1 cellular context compared by ENCODE assay signal in the genomic region with DNA sequence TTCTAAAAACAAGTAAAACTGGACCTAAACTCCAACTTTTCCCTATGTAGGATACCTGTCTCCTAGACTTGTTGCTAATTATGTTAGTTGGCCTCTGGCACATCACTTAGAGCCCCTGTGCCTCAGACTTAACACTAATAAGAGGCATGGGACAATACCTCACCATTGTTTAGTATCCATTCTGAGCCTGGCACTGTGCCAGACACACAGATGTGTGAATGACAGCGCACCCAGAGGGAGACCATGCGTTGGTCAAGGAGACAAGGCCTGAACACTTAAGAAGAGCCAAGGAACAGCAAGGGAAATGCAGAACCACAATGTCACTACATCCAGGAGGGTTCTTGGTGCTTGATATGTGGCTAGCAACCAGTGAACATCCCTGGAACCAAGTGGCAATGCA.
TF ChIP-seq lines count a peak whose summit lies in the region.

No MANE protein-coding gene starts in this region.

TF ChIP-seq in IMR-90, 13 proteins besides CTCF, POLR2A, EP300 and RAD21:
- TF ChIP-seq NFE2L2 (IDR thresholded peaks at IDR 0.05; ENCODE audit: low read depth, low read length) (no peak), MXI1 (IDR thresholded peaks at IDR 0.05; ENCODE audit: borderline replicate concordance, low read depth, low read length) (no peak), CHD1 (IDR thresholded peaks at IDR 0.05; ENCODE audit: low read depth, low read length) (no peak), BHLHE40 (IDR thresholded peaks at IDR 0.05; ENCODE audit: low read depth, low read length) (no peak), CEBPB (IDR thresholded peaks at IDR 0.05; ENCODE audit: low read depth, low read length) (no peak), MAFK (IDR thresholded peaks at IDR 0.05; ENCODE audit: low read depth, low read length) (no peak)
- TF ChIP-seq, protein P1, sequence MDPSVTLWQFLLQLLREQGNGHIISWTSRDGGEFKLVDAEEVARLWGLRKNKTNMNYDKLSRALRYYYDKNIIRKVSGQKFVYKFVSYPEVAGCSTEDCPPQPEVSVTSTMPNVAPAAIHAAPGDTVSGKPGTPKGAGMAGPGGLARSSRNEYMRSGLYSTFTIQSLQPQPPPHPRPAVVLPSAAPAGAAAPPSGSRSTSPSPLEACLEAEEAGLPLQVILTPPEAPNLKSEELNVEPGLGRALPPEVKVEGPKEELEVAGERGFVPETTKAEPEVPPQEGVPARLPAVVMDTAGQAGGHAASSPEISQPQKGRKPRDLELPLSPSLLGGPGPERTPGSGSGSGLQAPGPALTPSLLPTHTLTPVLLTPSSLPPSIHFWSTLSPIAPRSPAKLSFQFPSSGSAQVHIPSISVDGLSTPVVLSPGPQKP (IDR thresholded peaks at IDR 0.05; ENCODE audit: borderline replicate concordance, low read depth, low read length): no peak
